ENCODE assay signal across 19 cellular contexts in the genomic region with DNA sequence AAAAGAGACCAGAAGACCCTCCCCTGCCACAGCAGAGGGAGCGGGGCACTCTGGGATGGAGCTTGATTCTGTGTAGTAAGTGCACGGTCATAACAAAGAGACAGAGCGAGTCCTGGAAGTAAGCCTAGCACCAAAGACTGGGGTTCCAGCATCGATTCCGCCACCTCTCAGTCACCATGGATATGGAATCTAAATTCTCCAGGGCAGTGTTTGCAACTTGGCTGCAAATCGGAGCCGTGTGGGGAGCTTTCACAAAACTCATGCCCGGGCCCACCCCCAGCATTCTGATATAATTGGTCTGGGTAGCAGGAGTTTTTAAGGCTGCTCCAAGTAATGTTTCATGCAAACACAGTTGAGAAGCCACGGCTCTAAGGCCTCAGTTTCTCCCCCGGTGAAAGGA.
"Had no signal": no experiment of that assay in that cellular context is flagged by ENCODE, and none has a peak within 500 bp of the region (broad histone marks: within the 10 kb centered on the region; RNA-seq: fewer than 3 reads in every experiment).

No MANE protein-coding gene starts in this region.

- H3K27ac Mint-ChIP-seq: T-cell had no signal

- H3K4me1 Mint-ChIP-seq: T-cell had no signal

- H3K36me3 Mint-ChIP-seq: T-cell had no signal

- DNase-seq: KBM-7, MV-4-11, NCI-H1048, NCI-H1105, NCI-H1417, NCI-H1436 treated with DMSO at 0.1 percent for 48 hours, NCI-H1694, NCI-H187 treated with DMSO at 0.1 percent for 48 hours, NCI-H2081, NCI-H2107, NCI-H2227 treated with DMSO at 0.1 percent for 48 hours, NCI-H524, NCI-H526 treated with DMSO at 0.1 percent for 48 hours, NCI-H774, PC-3, SHP77, SK-N-SH, SW 1271, T-cell had no signal

- H3K4me3 Mint-ChIP-seq: T-cell had no signal
